ENCODE assay signal across 25 cellular contexts in the genomic region with DNA sequence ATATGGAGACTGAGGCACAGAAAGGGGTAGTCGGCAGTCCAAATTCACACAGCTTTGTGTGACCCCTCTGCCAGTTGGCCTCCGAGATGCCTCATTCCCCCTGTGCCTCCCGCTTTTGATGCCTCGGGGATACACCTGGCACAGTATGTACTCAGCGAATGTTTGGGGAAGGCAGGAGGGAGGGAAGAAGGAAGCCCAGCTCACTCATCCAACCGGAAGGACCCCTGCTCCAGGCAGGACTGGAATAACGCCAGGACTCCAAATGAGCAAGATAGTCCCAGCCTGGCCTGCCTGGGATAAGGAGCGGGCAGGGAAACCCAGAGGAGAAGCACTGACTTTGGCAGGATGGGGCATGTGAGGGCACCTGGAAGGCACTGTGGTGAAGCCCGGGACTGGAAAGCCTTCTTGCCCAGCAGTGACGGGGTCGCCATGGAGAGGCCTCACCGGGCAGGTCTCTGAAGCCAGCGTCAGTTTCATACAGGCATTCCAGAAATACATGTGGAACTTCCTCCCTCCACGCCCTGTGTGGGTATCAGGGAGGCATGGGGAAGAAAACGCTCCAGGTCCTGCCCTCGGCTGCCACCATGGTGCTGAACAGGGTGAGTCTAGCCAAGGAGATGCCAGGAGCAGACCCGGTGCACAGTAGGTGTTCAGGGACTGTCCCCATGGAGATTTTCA. TPM values are rescaled to one million over a fixed set of nuclear protein-coding genes. Genes with fewer than 3 reads are reported as not detected.
"Had no signal": no experiment of that assay in that cellular context is flagged by ENCODE, and none has a peak within 500 bp of the region (broad histone marks: within the 10 kb centered on the region; RNA-seq: fewer than 3 reads in every experiment).

No MANE protein-coding gene starts in this region.

- H3K36me3 Mint-ChIP-seq: activated CD8-positive, alpha-beta memory T cell treated with anti-CD3 and anti-CD28 coated beads, Interleukin-2, amount 10 ng/mL, durations not matched to agents 7 days and 5 days; activated naive CD8-positive, alpha-beta T cell treated with anti-CD3 and anti-CD28 coated beads for 36 hours; mesothelial cell of epicardium had no signal

- FAIRE-seq: endothelial cell of umbilical vein had no signal

- H3K36me3 ChIP-seq: cardiac muscle cell, lower lobe of right lung, thyroid gland, uterus had no signal

- H3K4me2 ChIP-seq: hepatocyte had no signal

- H3K9me3 Mint-ChIP-seq: activated B cell treated with CpG ODN at 0.5 μM for 24 hours; activated CD4-positive, alpha-beta memory T cell treated with anti-CD3 and anti-CD28 coated beads, Interleukin-2, amount 10 ng/mL, durations not matched to agents 7 days and 5 days; activated naive CD8-positive, alpha-beta T cell treated with anti-CD3 and anti-CD28 coated beads for 36 hours; activated T-helper 17 cell treated with anti-CD3 and anti-CD28 coated beads, Interleukin-2, amount 50 U/mL, for 72 hours; mesothelial cell of epicardium; nephron progenitor cell had no signal

- H3K4me3 ChIP-seq: cardiac muscle cell, hepatocyte, lower lobe of right lung, thyroid gland, uterus had no signal

- ATAC-seq: activated CD8-positive, alpha-beta memory T cell treated with anti-CD3 and anti-CD28 coated beads, Interleukin-2, amount 10 ng/mL, durations not matched to agents 7 days and 5 days; activated T-helper 17 cell treated with anti-CD3 and anti-CD28 coated beads, Interleukin-2, amount 50 U/mL, for 72 hours; left colon; lower lobe of right lung had no signal

- H3K9me3 ChIP-seq: lower lobe of right lung, thyroid gland, uterus had no signal

- H3K27ac Mint-ChIP-seq: activated B cell treated with CpG ODN at 0.5 μM for 24 hours; activated CD4-positive, alpha-beta memory T cell treated with anti-CD3 and anti-CD28 coated beads, Interleukin-2, amount 10 ng/mL, durations not matched to agents 7 days and 5 days; activated CD8-positive, alpha-beta memory T cell treated with anti-CD3 and anti-CD28 coated beads, Interleukin-2, amount 10 ng/mL, durations not matched to agents 7 days and 5 days; activated naive CD8-positive, alpha-beta T cell treated with anti-CD3 and anti-CD28 coated beads for 36 hours; activated T-helper 17 cell treated with anti-CD3 and anti-CD28 coated beads, Interleukin-2, amount 50 U/mL, for 72 hours; mesothelial cell of epicardium; nephron progenitor cell had no signal

- H3K4me1 Mint-ChIP-seq: activated T-helper 17 cell treated with anti-CD3 and anti-CD28 coated beads, Interleukin-2, amount 50 U/mL, for 72 hours had no signal

- H3K4me3 Mint-ChIP-seq: activated B cell treated with CpG ODN at 0.5 μM for 24 hours; activated CD4-positive, alpha-beta memory T cell treated with anti-CD3 and anti-CD28 coated beads, Interleukin-2, amount 10 ng/mL, durations not matched to agents 7 days and 5 days; activated CD8-positive, alpha-beta memory T cell treated with anti-CD3 and anti-CD28 coated beads, Interleukin-2, amount 10 ng/mL, durations not matched to agents 7 days and 5 days; activated naive CD8-positive, alpha-beta T cell treated with anti-CD3 and anti-CD28 coated beads for 36 hours; activated T-helper 17 cell treated with anti-CD3 and anti-CD28 coated beads, Interleukin-2, amount 50 U/mL, for 72 hours; mesothelial cell of epicardium; nephron progenitor cell had no signal

- H2AFZ ChIP-seq: hepatocyte had no signal

- DNase-seq: activated B cell treated with CpG ODN at 0.5 μM for 24 hours; activated CD4-positive, alpha-beta memory T cell treated with anti-CD3 and anti-CD28 coated beads, Interleukin-2, amount 10 ng/mL, durations not matched to agents 7 days and 5 days; activated CD4-positive, alpha-beta T cell treated with anti-CD3 and anti-CD28 coated beads for 4 hours; activated CD8-positive, alpha-beta memory T cell treated with anti-CD3 and anti-CD28 coated beads, Interleukin-2, amount 10 ng/mL, durations not matched to agents 7 days and 5 days; activated naive CD4-positive, alpha-beta T cell; activated naive CD8-positive, alpha-beta T cell treated with anti-CD3 and anti-CD28 coated beads for 36 hours; amniotic stem cell; dermis blood vessel endothelial cell; effector memory CD4-positive, alpha-beta T cell; foreskin fibroblast; left colon; lower lobe of right lung; nephron progenitor cell; retina; stimulated activated CD4-positive, alpha-beta T cell treated with anti-CD3 and anti-CD28 coated beads, Interleukin-12 subunit alpha, Interleukin-12 subunit beta, amount 100 ng/mL, for 4 hours; stimulated activated CD4-positive, alpha-beta T cell treated with anti-CD3 and anti-CD28 coated beads, Interleukin-1b, Interleukin-23, amount 100 ng/mL, for 48 hours; stimulated activated naive CD4-positive, alpha-beta T cell treated with Interleukin-2 at 50 U/mL for 16 hours; T-helper 9 cell; thyroid gland; uterus had no signal

- H3K79me2 ChIP-seq: hepatocyte had no signal

- H3K27ac ChIP-seq: cardiac muscle cell, hepatocyte, lower lobe of right lung, thyroid gland, uterus had no signal

RNA-seq across cellular contexts. Expression of gene LMX1B, which starts 20.3 kb away (rescaled TPM):
- total RNA-seq: activated B cell treated with CpG ODN at 0.5 μM for 24 hours; activated CD4-positive, alpha-beta memory T cell treated with anti-CD3 and anti-CD28 coated beads, Interleukin-2, amount 10 ng/mL, durations not matched to agents 7 days and 5 days; activated CD8-positive, alpha-beta memory T cell treated with anti-CD3 and anti-CD28 coated beads, Interleukin-2, amount 10 ng/mL, durations not matched to agents 7 days and 5 days; activated naive CD8-positive, alpha-beta T cell treated with anti-CD3 and anti-CD28 coated beads for 36 hours; activated T-helper 17 cell treated with anti-CD3 and anti-CD28 coated beads, Interleukin-2, amount 50 U/mL, for 72 hours; cardiac muscle cell; dermis blood vessel endothelial cell; endothelial cell of umbilical vein; hepatocyte; uterus had no signal
- polyA plus RNA-seq: cardiac muscle cell, endothelial cell of umbilical vein had no signal
